28 cellular contexts compared by ENCODE assay signal in genomic region chr4:132125131-132125530, GRCh38.
"Had no signal": no experiment of that assay in that cellular context is flagged by ENCODE, and none has a peak within 500 bp of the region (broad histone marks: within the 10 kb centered on the region; RNA-seq: fewer than 3 reads in every experiment).

No MANE protein-coding gene starts in this region.

- DNase-seq: activated CD4-positive, alpha-beta T cell treated with anti-CD3 and anti-CD28 coated beads for 1 hour; activated CD4-positive, alpha-beta T cell treated with anti-CD3 and anti-CD28 coated beads, Interleukin-2, amount 10 ng/mL, durations not matched to agents 24 days and 14 days; activated CD4-positive, alpha-beta T cell treated with anti-CD3 and anti-CD28 coated beads, Interleukin-2, amount 50 U/mL, for 48 hours; activated CD8-positive, alpha-beta memory T cell treated with anti-CD3 and anti-CD28 coated beads, Interleukin-2, amount 10 ng/mL, durations not matched to agents 7 days and 5 days; activated effector memory CD4-positive, alpha-beta T cell treated with anti-CD3 and anti-CD28 coated beads, Interleukin-2, amount 50 U/mL, for 16 hours; activated naive CD4-positive, alpha-beta T cell treated with Interleukin-2 at 50 U/mL for 16 hours; activated naive CD8-positive, alpha-beta T cell treated with anti-CD3 and anti-CD28 coated beads, Interleukin-2, amount 50 U/mL, for 24 hours; activated T-cell treated with anti-CD3 and anti-CD28 coated beads, Interleukin-2, amount 50 U/mL, for 24 hours; amniotic stem cell; body of pancreas; central memory CD4-positive, alpha-beta T cell; MV-4-11; NCI-H1092 treated with DMSO at 0.1 percent for 48 hours; NCI-H1436; NCI-H1694 treated with DMSO at 0.1 percent for 48 hours; NCI-H2029 treated with DMSO at 0.1 percent for 48 hours; NCI-H510A treated with DMSO at 0.1 percent for 48 hours; NCI-H69; NK-92 treated with Interleukin-12 subunit alpha and Interleukin-12 subunit beta, amount 100 ng/mL, for 24 hours; PC-3; SHP77; SW 1271 had no signal

- H3K27me3 Mint-ChIP-seq: activated CD4-positive, alpha-beta T cell treated with anti-CD3 and anti-CD28 coated beads, Interleukin-2, amount 10 ng/mL, durations not matched to agents 24 days and 14 days; activated CD8-positive, alpha-beta memory T cell treated with anti-CD3 and anti-CD28 coated beads, Interleukin-2, amount 10 ng/mL, durations not matched to agents 7 days and 5 days; activated naive CD8-positive, alpha-beta T cell treated with anti-CD3 and anti-CD28 coated beads, Interleukin-2, amount 50 U/mL, for 24 hours; activated T-cell treated with anti-CD3 and anti-CD28 coated beads, Interleukin-2, amount 50 U/mL, for 24 hours had no signal

- H3K27me3 ChIP-seq: ascending aorta, body of pancreas, SJSA1 had no signal

- H3K4me1 Mint-ChIP-seq: activated CD8-positive, alpha-beta memory T cell treated with anti-CD3 and anti-CD28 coated beads, Interleukin-2, amount 10 ng/mL, durations not matched to agents 7 days and 5 days had no signal

- H3K9me3 ChIP-seq: ascending aorta, body of pancreas, SJSA1 had no signal

- H3K4me1 ChIP-seq: ascending aorta, body of pancreas, SJSA1 had no signal

- H3K9me3 Mint-ChIP-seq: activated CD4-positive, alpha-beta T cell treated with anti-CD3 and anti-CD28 coated beads, Interleukin-2, amount 10 ng/mL, durations not matched to agents 24 days and 14 days had no signal

- H3K27ac ChIP-seq: ascending aorta, body of pancreas, SJSA1 had no signal

- ATAC-seq: activated CD8-positive, alpha-beta memory T cell treated with anti-CD3 and anti-CD28 coated beads, Interleukin-2, amount 10 ng/mL, durations not matched to agents 7 days and 5 days; activated naive CD8-positive, alpha-beta T cell treated with anti-CD3 and anti-CD28 coated beads, Interleukin-2, amount 50 U/mL, for 24 hours; PC-3; SK-N-SH treated with all-trans-retinoic acid at 6 μM for 48 hours had no signal

- H3K36me3 ChIP-seq: ascending aorta, SJSA1 had no signal

- H3K36me3 Mint-ChIP-seq: activated CD8-positive, alpha-beta memory T cell treated with anti-CD3 and anti-CD28 coated beads, Interleukin-2, amount 10 ng/mL, durations not matched to agents 7 days and 5 days had no signal

- H3K4me3 ChIP-seq: ascending aorta, body of pancreas, SJSA1 had no signal

- H3K4me3 Mint-ChIP-seq: activated CD4-positive, alpha-beta T cell treated with anti-CD3 and anti-CD28 coated beads, Interleukin-2, amount 10 ng/mL, durations not matched to agents 24 days and 14 days; activated CD8-positive, alpha-beta memory T cell treated with anti-CD3 and anti-CD28 coated beads, Interleukin-2, amount 10 ng/mL, durations not matched to agents 7 days and 5 days; activated naive CD8-positive, alpha-beta T cell treated with anti-CD3 and anti-CD28 coated beads, Interleukin-2, amount 50 U/mL, for 24 hours; activated T-cell treated with anti-CD3 and anti-CD28 coated beads, Interleukin-2, amount 50 U/mL, for 24 hours; activated T-helper 1 cell treated with anti-CD3 and anti-CD28 coated beads, Interleukin-12 subunit alpha, Interleukin-12 subunit beta, Interleukin-2, Interleukin-4 antibody, amounts not matched to agents 30 ng/mL and 10 ng/mL and 1 ng/mL, durations not matched to agents 14 hours and 24 hours and 36 hours; T-helper 2 cell treated with Interferon-gamma antibody and Interleukin-4, amounts not matched to agents 5 μg/mL and 100 μg/mL, for 36 hours had no signal

- H3K27ac Mint-ChIP-seq: activated CD4-positive, alpha-beta T cell treated with anti-CD3 and anti-CD28 coated beads, Interleukin-2, amount 10 ng/mL, durations not matched to agents 24 days and 14 days; activated CD8-positive, alpha-beta memory T cell treated with anti-CD3 and anti-CD28 coated beads, Interleukin-2, amount 10 ng/mL, durations not matched to agents 7 days and 5 days; activated naive CD4-positive, alpha-beta T cell treated with anti-CD3 and anti-CD28 coated beads, Interleukin-2, amount 50 U/mL, for 72 hours; activated naive CD8-positive, alpha-beta T cell treated with anti-CD3 and anti-CD28 coated beads, Interleukin-2, amount 50 U/mL, for 24 hours; activated T-cell treated with anti-CD3 and anti-CD28 coated beads, Interleukin-2, amount 50 U/mL, for 24 hours; activated T-helper 1 cell treated with anti-CD3 and anti-CD28 coated beads, Interleukin-12 subunit alpha, Interleukin-12 subunit beta, Interleukin-2, Interleukin-4 antibody, amounts not matched to agents 30 ng/mL and 10 ng/mL and 1 ng/mL, durations not matched to agents 14 hours and 24 hours and 36 hours; T-helper 2 cell treated with Interferon-gamma antibody and Interleukin-4, amounts not matched to agents 5 μg/mL and 100 μg/mL, for 36 hours had no signal
